ENCODE assay signal across 8 cellular contexts in the genomic region with DNA sequence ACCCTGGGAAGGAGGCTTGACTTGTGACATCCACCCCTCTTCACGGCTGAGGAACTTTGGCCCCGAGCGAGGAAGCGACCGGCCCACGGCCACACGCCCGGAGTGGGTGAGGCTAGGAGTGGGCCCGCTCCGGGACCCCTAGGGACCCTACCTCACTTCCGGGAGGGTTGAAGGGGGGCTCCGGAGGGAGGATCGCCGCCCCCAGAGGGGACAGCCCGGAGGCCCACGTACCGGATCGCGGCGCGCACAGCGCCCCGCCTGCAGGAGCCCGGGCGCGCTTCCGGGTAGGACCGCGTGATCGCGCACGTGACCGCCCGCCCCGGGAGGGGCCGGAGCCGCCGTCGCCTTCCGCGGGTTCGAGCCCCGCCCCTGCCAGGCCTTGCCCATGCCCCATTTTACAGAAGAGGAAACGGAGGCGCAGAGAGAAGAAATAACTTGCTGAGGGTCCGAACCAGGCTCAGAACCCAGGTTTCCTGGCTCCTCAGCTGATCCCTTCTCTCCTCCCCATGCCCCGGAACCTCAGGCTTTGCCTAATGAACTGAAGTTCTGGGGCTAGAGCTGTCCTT. TPM values are rescaled to one million over a fixed set of nuclear protein-coding genes. Genes with fewer than 3 reads are reported as not detected.
DNase-seq lines count a peak whose midpoint lies in the region; ATAC-seq and TF ChIP-seq lines count a peak whose summit lies in the region.

A gene (minus strand): TSS at position 280 of the 566 bp plus-strand sequence. CDS start 3,695 bp downstream, outside the sequence.

- H3K36me3 ChIP-seq in KOPT-K1 (ENCODE audit: insufficient read depth, low read length): peaks cover 38% of the 10 kb centered on the region

- peak; percentile 79 for ATAC-seq in GM21786 (IDR thresholded peaks at IDR 0.05; ENCODE audit: unreplicated experiment)
- ATAC-seq in sciatic nerve: peak; percentile 96

- intact Hi-C loops in T-helper 2 cell treated with Interferon-gamma antibody and Interleukin-4, amounts not matched to agents 100 ng/mL and 5 ng/mL, for 36 hours (cut with micrococcal nuclease): loop anchor here (2.0 to 5.0 kb wide), 3 partner anchors 312 to 1286 kb away; a partner anchor contains a TSS
- intact Hi-C loops in sciatic nerve (cut with DNase I): no loop called here

- TF ChIP-seq CTCF in astrocyte of the cerebellum (IDR thresholded peaks at IDR 0.05; ENCODE audit: low read depth, low read length, missing control alignments): no peak

- H3K27ac ChIP-seq in KOPT-K1 (ENCODE audit: low read depth, low read length, poor library complexity, severe bottlenecking): peak within 1 kb of the TSS; percentile 75

- in situ Hi-C loops in astrocyte of the cerebellum (cut with HindIII; ENCODE audit: low sequenced_read_pairs): no loop called here

- peak within 1 kb of the TSS; percentile 79 for H3K4me3 ChIP-seq in astrocyte of the cerebellum (ENCODE audit: low read depth, low read length)

- H3K9me3 ChIP-seq in KOPT-K1 (ENCODE audit: insufficient read depth, low read length, poor library complexity, severe bottlenecking): no peaks in the 10 kb centered on the region

- DNase-seq in GDM1 (lab: John Stamatoyannopoulos, UW) (peak; percentile 69), astrocyte of the cerebellum (ENCODE audit: low read depth) (no peak), hippocampal formation (lab: John Stamatoyannopoulos, UW) (peak; percentile 35 to 49), sciatic nerve (ENCODE audit: low spot score) (peak; percentile 92), NCI-H128 (lab: John Stamatoyannopoulos, UW; ENCODE audit: unreplicated experiment) (no peak)

RNA-seq across cellular contexts. Expression of the gene that starts here (rescaled TPM):
- 80.8 and 81.6 TPM in 2 replicates for total RNA-seq in T-helper 2 cell treated with Interferon-gamma antibody and Interleukin-4, amounts not matched to agents 100 ng/mL and 5 ng/mL, for 36 hours
- total RNA-seq in sciatic nerve: 52.4 TPM

Comparison
In these comparisons a context has a peak if more than half of its experiments do, and no peak if none do; other contexts are left out.
1. DNase-seq: peak in GDM1 (single experiment), hippocampal formation (2 of 2) and sciatic nerve (single experiment); none in astrocyte of the cerebellum (single experiment) and NCI-H128 (single experiment).